ENCODE assay signal across 20 cellular contexts in the genomic region with DNA sequence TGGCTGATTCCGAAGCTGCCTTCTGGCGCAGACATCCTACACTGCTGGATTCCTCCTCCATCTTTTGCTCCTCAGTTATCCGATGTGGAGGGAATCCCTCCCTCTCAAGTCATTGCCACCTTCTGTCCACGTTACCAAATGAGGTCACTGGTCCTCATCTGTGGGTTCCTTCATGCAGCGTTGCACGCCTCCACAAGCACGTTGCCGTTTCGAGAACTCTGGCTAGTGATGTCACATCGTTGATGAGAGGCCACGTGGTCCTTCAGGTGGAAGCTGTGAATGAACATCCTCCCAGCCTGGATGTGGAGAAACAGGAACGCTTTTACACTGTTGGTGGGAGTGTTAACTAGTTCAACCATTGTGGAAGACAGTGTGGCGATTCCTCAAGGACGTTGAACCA.
"Had no signal": no experiment of that assay in that cellular context is flagged by ENCODE, and none has a peak within 500 bp of the region (broad histone marks: within the 10 kb centered on the region; RNA-seq: fewer than 3 reads in every experiment).

No MANE protein-coding gene starts in this region.

- H3K27ac ChIP-seq: coronary artery, parathyroid adenoma, prostate gland, skin epidermis, spleen, testis, tibial artery had no signal

- H3K4me1 ChIP-seq: parathyroid adenoma, prostate gland, spleen, testis, tibial artery had no signal

- H2AFZ ChIP-seq: parathyroid adenoma had no signal

- FAIRE-seq: frontal cortex, keratinocyte, urothelium cell line had no signal

- DNase-seq: effector memory CD8-positive, alpha-beta T cell; left ventricle myocardium superior; mucosa of descending colon; naive B cell; right cardiac atrium; spleen; stimulated activated CD4-positive, alpha-beta T cell treated with anti-CD3 and anti-CD28 coated beads, Interleukin-4, amount 100 ng/mL, for 4 hours; stimulated activated naive CD8-positive, alpha-beta T cell treated with anti-CD3 and anti-CD28 coated beads, Interleukin-15, Interleukin-2, amounts not matched to agents 100 U/mL and 50 U/mL, for 24 hours; testis had no signal

- H3K9me3 ChIP-seq: mucosa of descending colon, prostate gland, testis, tibial artery had no signal

- H3K9ac ChIP-seq: parathyroid adenoma had no signal

- H3K4me3 ChIP-seq: coronary artery, lung, mucosa of descending colon, prostate gland, skin epidermis, spleen, testis, tibial artery had no signal

- H3K79me2 ChIP-seq: parathyroid adenoma had no signal

- H3K36me3 ChIP-seq: prostate gland, spleen, tibial artery had no signal

- ATAC-seq: effector memory CD8-positive, alpha-beta T cell; left ventricle myocardium superior; mucosa of descending colon; natural killer cell treated with Interleukin-12 subunit alpha and Interleukin-12 subunit beta and Interleukin-15 and Interleukin-18, amount 100 ng/mL, for 72 hours; right cardiac atrium; stimulated activated memory B cell treated with anti-CD40 and anti-IgM and Interleukin-4, amounts not matched to agents 10 μg/mL and 1 μg/mL and 100 μg/mL, for 72 hours; stimulated activated naive CD8-positive, alpha-beta T cell treated with anti-CD3 and anti-CD28 coated beads, Interleukin-15, Interleukin-2, amounts not matched to agents 100 U/mL and 50 U/mL, for 24 hours had no signal

- H3K27me3 ChIP-seq: spleen, testis, tibial artery had no signal
